15 cellular contexts compared by ENCODE assay signal in genomic region chr3:196989721-196990262, GRCh38. TPM values are rescaled to one million over a fixed set of nuclear protein-coding genes. Genes with fewer than 3 reads are reported as not detected.
DNase-seq lines count a peak whose midpoint lies in the region; ATAC-seq and TF ChIP-seq lines count a peak whose summit lies in the region.
"Had no signal": no experiment of that assay in that cellular context is flagged by ENCODE, and none has a peak within 500 bp of the region (broad histone marks: within the 10 kb centered on the region; RNA-seq: fewer than 3 reads in every experiment).

No MANE protein-coding gene starts in this region.

- no TSS peak for BruUV-seq in mammary epithelial cell (replicated peaks; lab: Mats Ljungman, UMichigan)
- no TSS peak for BruUV-seq in Panc1 (replicated peaks; lab: Mats Ljungman, UMichigan)

- no peak overlapping the region for H3K4me3 Mint-ChIP-seq in activated CD4-positive, alpha-beta T cell treated with anti-CD3 and anti-CD28 coated beads for 36 hours
- H3K4me3 Mint-ChIP-seq: naive B cell had no signal

- no peak overlapping the region for H3K9ac ChIP-seq in mammary epithelial cell (ENCODE audit: insufficient read depth, low read length)

- H3K4me3 ChIP-seq in breast epithelium (peak overlapping the region in 1 of 3 donors; percentile 6), mammary epithelial cell (replicated peaks in 1 of 3; ENCODE audit: insufficient read depth in 1 of 3, low read depth in 2 of 3, low read length in 3 of 3) (no peak overlapping the region), Panc1 (ENCODE audit: low read depth in 2 of 2, low read length in 2 of 2) (no peak overlapping the region), tibial nerve (no peak overlapping the region)

- 90% methylated on average over 19 of the region's 19 CpGs for WGBS in mammary epithelial cell (ENCODE audit: low coverage, missing lambda C conversion rate)
- 81 to 82% methylated on average over 19 of the region's 19 CpGs for WGBS in tibial nerve, 2 donors

- no peaks in the 10 kb centered on the region for H3K36me3 Mint-ChIP-seq in activated CD4-positive, alpha-beta T cell treated with anti-CD3 and anti-CD28 coated beads for 36 hours (ENCODE audit: low read depth)
- H3K36me3 Mint-ChIP-seq: activated naive CD4-positive, alpha-beta T cell treated with anti-CD3 and anti-CD28 coated beads, Interleukin-2, amount 50 U/mL, for 72 hours; naive B cell had no signal

- no peaks in the 10 kb centered on the region for H3K4me1 ChIP-seq in breast epithelium
- H3K4me1 ChIP-seq in mammary epithelial cell (ENCODE audit: insufficient read depth, low read length) = no peaks in the 10 kb centered on the region
- peaks cover 10% of the 10 kb centered on the region; the same call in 1 of the 2 replicates for H3K4me1 ChIP-seq in Panc1 (ENCODE audit: control insufficient read depth, insufficient read depth, low read length)
- no peaks in the 10 kb centered on the region for H3K4me1 ChIP-seq in tibial nerve

- no peaks in the 10 kb centered on the region for H3K9me3 ChIP-seq in breast epithelium
- no peaks in the 10 kb centered on the region for H3K9me3 ChIP-seq in mammary epithelial cell (replicated peaks; ENCODE audit: insufficient read depth, low read length)
- H3K9me3 ChIP-seq in Panc1 (ENCODE audit: control insufficient read depth, insufficient read depth, low read depth, low read length) = no peaks in the 10 kb centered on the region
- no peaks in the 10 kb centered on the region for H3K9me3 ChIP-seq in tibial nerve

- H2AFZ ChIP-seq in mammary epithelial cell (ENCODE audit: low read depth, low read length) = no peak overlapping the region

- H3K79me2 ChIP-seq in mammary epithelial cell (ENCODE audit: insufficient read depth, low read length) = no peaks in the 10 kb centered on the region

- in situ Hi-C loops in mammary epithelial cell (cut with MboI; ENCODE audit: low sequenced_read_pairs in 2 of 2) = loop anchor here (10.0 to 25.0 kb wide), 2 partner anchors 515 to 523 kb away; no protein-coding TSS in a partner anchor
- in situ Hi-C loops in Panc1 (cut with HindIII; ENCODE audit: low pct_unique_long_range_greater_than_20kb, low sequenced_read_pairs) = no loop called here

- no peaks in the 10 kb centered on the region for H4K20me1 ChIP-seq in mammary epithelial cell (ENCODE audit: insufficient read depth, low read length)

- H3K4me1 Mint-ChIP-seq in activated CD4-positive, alpha-beta T cell treated with anti-CD3 and anti-CD28 coated beads for 36 hours = no peaks in the 10 kb centered on the region
- H3K4me1 Mint-ChIP-seq: naive B cell had no signal

- POLR2A ChIA-PET in Panc1 (lab: Charles Lee) = no interaction called here
- POLR2A ChIA-PET in activated CD4-positive, alpha-beta T cell treated with anti-CD3 and anti-CD28 coated beads for 36 hours (lab: Charles Lee) = no interaction called here

- DNase-seq in breast epithelium (ENCODE audit: low spot score in 2 of 2) = no peak
- no peak for DNase-seq in mammary epithelial cell
- DNase-seq in NCI-H187 (lab: John Stamatoyannopoulos, UW) = peak; percentile 36 to 68
- DNase-seq in Panc1 (ENCODE audit: low read depth, low spot score) = no peak
- DNase-seq in sciatic nerve (ENCODE audit: low spot score) = peak; percentile 35
- no peak for DNase-seq in tibial nerve (ENCODE audit: low spot score in 2 of 2)
- DNase-seq in activated CD4-positive, alpha-beta T cell treated with anti-CD3 and anti-CD28 coated beads for 36 hours = no peak
- DNase-seq: Calu3; effector CD4-positive, alpha-beta T cell; naive B cell; NK-92 treated with Interleukin-12 subunit alpha and Interleukin-12 subunit beta, amount 100 ng/mL, for 24 hours; stimulated activated CD4-positive, alpha-beta T cell treated with anti-CD3 and anti-CD28 coated beads, Interleukin-15, amount 100 ng/mL, for 24 hours had no signal

- H3K27me3 Mint-ChIP-seq in activated CD4-positive, alpha-beta T cell treated with anti-CD3 and anti-CD28 coated beads for 36 hours = peaks cover 3% of the 10 kb centered on the region
- H3K27me3 Mint-ChIP-seq: progenitor cell of endocrine pancreas had no signal

- no peaks in the 10 kb centered on the region for H3K9me3 Mint-ChIP-seq in activated CD4-positive, alpha-beta T cell treated with anti-CD3 and anti-CD28 coated beads for 36 hours (ENCODE audit: low read depth)
- H3K9me3 Mint-ChIP-seq: activated naive CD4-positive, alpha-beta T cell treated with anti-CD3 and anti-CD28 coated beads, Interleukin-2, amount 50 U/mL, for 72 hours had no signal

- dilution Hi-C loops in mammary epithelial cell (cut with HindIII; ENCODE audit: low sequenced_read_pairs) = loop anchor here (5.0 kb wide), 1 partner anchor 42 kb away; no protein-coding TSS in a partner anchor

- TF ChIP-seq EP300 in tibial nerve (IDR thresholded peaks at IDR 0.05) = no peak

- no peak overlapping the region for H3K4me2 ChIP-seq in mammary epithelial cell (ENCODE audit: insufficient read depth, low read depth, low read length)

- TF ChIP-seq CTCF in breast epithelium (IDR thresholded peaks at IDR 0.05) = no peak
- no peak for TF ChIP-seq CTCF in mammary epithelial cell (conservative IDR thresholded peaks at IDR 0.05 in 1 of 2, IDR thresholded peaks at IDR 0.05 in 1 of 2; ENCODE audit: extremely low read depth in 1 of 2, insufficient read depth in 1 of 2, low read depth in 1 of 2, low read length in 2 of 2)
- no peak for TF ChIP-seq CTCF in Panc1 (IDR thresholded peaks at IDR 0.05)
- no peak for TF ChIP-seq CTCF in tibial nerve (IDR thresholded peaks at IDR 0.05)

- H3K27me3 ChIP-seq in breast epithelium = no peaks in the 10 kb centered on the region
- no peaks in the 10 kb centered on the region for H3K27me3 ChIP-seq in mammary epithelial cell (ENCODE audit: insufficient read depth, low read length)
- no peaks in the 10 kb centered on the region for H3K27me3 ChIP-seq in Panc1 (ENCODE audit: control insufficient read depth, insufficient read depth, low read length)
- peaks cover 0 to 6% of the 10 kb centered on the region in 2 donors for H3K27me3 ChIP-seq in tibial nerve

- intact Hi-C loops in breast epithelium (cut with DNase I; ENCODE audit: low total_unique reads) = no loop called here
- intact Hi-C loops in mammary epithelial cell (cut with micrococcal nuclease) = no loop called here
- intact Hi-C loops in Panc1 (cut with micrococcal nuclease; ENCODE audit: unreplicated experiment) = no loop called here
- intact Hi-C loops in sciatic nerve (cut with DNase I) = no loop called here
- intact Hi-C loops in activated CD4-positive, alpha-beta T cell treated with anti-CD3 and anti-CD28 coated beads for 36 hours (cut with DNase I, micrococcal nuclease) = no loop called here

- H3K27ac Mint-ChIP-seq in activated CD4-positive, alpha-beta T cell treated with anti-CD3 and anti-CD28 coated beads for 36 hours = no peak overlapping the region
- H3K27ac Mint-ChIP-seq: activated naive CD4-positive, alpha-beta T cell treated with anti-CD3 and anti-CD28 coated beads, Interleukin-2, amount 50 U/mL, for 72 hours; naive B cell; progenitor cell of endocrine pancreas had no signal

- CTCF ChIA-PET in mammary epithelial cell (lab: Charles Lee; ENCODE audit: low non-redundant PET) = no interaction called here
- CTCF ChIA-PET in Panc1 (lab: Charles Lee) = no interaction called here
- CTCF ChIA-PET in activated CD4-positive, alpha-beta T cell treated with anti-CD3 and anti-CD28 coated beads for 36 hours (lab: Charles Lee) = no interaction called here

- H3K27ac ChIP-seq in breast epithelium = peak overlapping the region; percentile 34 to 80
- H3K27ac ChIP-seq in mammary epithelial cell (ENCODE audit: insufficient read depth, low read depth, low read length) = no peak overlapping the region
- H3K27ac ChIP-seq in Panc1 (ENCODE audit: low read length) = no peak overlapping the region
- H3K27ac ChIP-seq in tibial nerve = no peak overlapping the region

- TF ChIP-seq POLR2A in breast epithelium (IDR thresholded peaks at IDR 0.05) = no peak
- no peak for TF ChIP-seq POLR2A in tibial nerve (IDR thresholded peaks at IDR 0.05)

- ATAC-seq in Panc1 (peak; percentile 79), sciatic nerve (no peak), HG02763 (IDR thresholded peaks at IDR 0.05; ENCODE audit: unreplicated experiment) (no peak)
- no peak for ATAC-seq in activated CD4-positive, alpha-beta T cell treated with anti-CD3 and anti-CD28 coated beads for 36 hours
- ATAC-seq: activated naive CD4-positive, alpha-beta T cell treated with anti-CD3 and anti-CD28 coated beads, Interleukin-2, amount 50 U/mL, for 72 hours had no signal

- H3K36me3 ChIP-seq in breast epithelium = no peaks in the 10 kb centered on the region
- H3K36me3 ChIP-seq in mammary epithelial cell (ENCODE audit: insufficient read depth, low read length) = no peaks in the 10 kb centered on the region
- no peaks in the 10 kb centered on the region for H3K36me3 ChIP-seq in Panc1 (ENCODE audit: control insufficient read depth, insufficient read depth, low read length)
- H3K36me3 ChIP-seq in tibial nerve = no peaks in the 10 kb centered on the region

RNA-seq across cellular contexts. Expression of gene PIGZ, which starts 21.2 kb away (rescaled TPM):
- total RNA-seq in breast epithelium = 10 to 100 TPM; 10.5 to 14.4 (median 12.0) TPM
- total RNA-seq in mammary epithelial cell = 1 to 10 TPM; 2.7 to 4.7 TPM
- polyA plus RNA-seq in mammary epithelial cell = 1.0 TPM
- polyA minus RNA-seq in mammary epithelial cell = 1.2 TPM
- 6.3 TPM for total RNA-seq in Panc1 (2021; ENCODE audit: unreplicated experiment)
- polyA plus RNA-seq in Panc1 (2012; ENCODE audit: insufficient read length) = 6.6 TPM
- total RNA-seq in sciatic nerve = 5.4 TPM
- total RNA-seq in tibial nerve = 10 to 100 TPM; 14.9 to 31.8 (median 25.7) TPM
- under 1 TPM; 0.44 to 0.71 TPM for total RNA-seq in activated CD4-positive, alpha-beta T cell treated with anti-CD3 and anti-CD28 coated beads for 36 hours

RNA-seq across cellular contexts. Expression of gene MELTF, which starts 39.8 kb away (rescaled TPM):
- total RNA-seq in breast epithelium = 10 to 100 TPM in 2 of 3 donors, 1 to 10 TPM in 1; 7.2 to 58.2 (median 10.2) TPM
- total RNA-seq in mammary epithelial cell = 10 to 100 TPM in 1 of 2 donors, 1 to 10 TPM in 1; 5.8 to 11.7 TPM
- 5.7 TPM for polyA plus RNA-seq in mammary epithelial cell
- 2.7 TPM for polyA minus RNA-seq in mammary epithelial cell
- total RNA-seq in Panc1 (2021; ENCODE audit: unreplicated experiment) = 18.7 TPM
- polyA plus RNA-seq in Panc1 (2012; ENCODE audit: insufficient read length) = 15.5 TPM
- 5.3 TPM for total RNA-seq in sciatic nerve
- 1 to 10 TPM; 3.3 to 8.8 (median 7.0) TPM for total RNA-seq in tibial nerve
- 1 to 10 TPM; 3.7 to 4.3 TPM for total RNA-seq in activated CD4-positive, alpha-beta T cell treated with anti-CD3 and anti-CD28 coated beads for 36 hours

RNA-seq across cellular contexts. Expression of gene NCBP2, which starts 47.5 kb away (rescaled TPM):
- total RNA-seq in breast epithelium (10 to 100 TPM; 40.8 to 44.9 (median 42.6) TPM), mammary epithelial cell (10 to 100 TPM; 47.5 to 77.0 TPM), Panc1 (2021; ENCODE audit: unreplicated experiment) (122 TPM), sciatic nerve (39.9 TPM), tibial nerve (10 to 100 TPM; 25.1 to 45.6 (median 36.6) TPM)
- 45.1 TPM for polyA plus RNA-seq in mammary epithelial cell
- 50.3 TPM for polyA minus RNA-seq in mammary epithelial cell
- 133 TPM for polyA plus RNA-seq in Panc1 (2012; ENCODE audit: insufficient read length)
- 100 to 1,000 TPM in 1 of 2 experiments, 10 to 100 TPM in 1; 94.8 to 107 TPM for total RNA-seq in activated CD4-positive, alpha-beta T cell treated with anti-CD3 and anti-CD28 coated beads for 36 hours

Comparison
In these comparisons a context has a peak if more than half of its experiments do, and no peak if none do; other contexts are left out.
1. H3K27ac ChIP-seq: peak in breast epithelium (2 of 2); none in mammary epithelial cell (single experiment), Panc1 (single experiment) and tibial nerve (0 of 4).
2. DNase-seq: peak in NCI-H187 (2 of 2) and sciatic nerve (single experiment); none in breast epithelium (0 of 2), mammary epithelial cell (single experiment), Panc1 (single experiment), tibial nerve (0 of 2) and activated CD4-positive, alpha-beta T cell treated with anti-CD3 and anti-CD28 coated beads for 36 hours (single experiment).